Comparison of ENCODE assay signal across 24 cellular contexts in genomic region chr4:128302775-128303174, GRCh38.
"Had no signal": no experiment of that assay in that cellular context is flagged by ENCODE, and none has a peak within 500 bp of the region (broad histone marks: within the 10 kb centered on the region; RNA-seq: fewer than 3 reads in every experiment).

No MANE protein-coding gene starts in this region.

- H3K4me1 Mint-ChIP-seq: activated naive CD4-positive, alpha-beta T cell treated with anti-CD3 and anti-CD28 coated beads, Interleukin-2, amount 10 ng/mL, durations not matched to agents 7 days and 5 days; activated naive CD8-positive, alpha-beta T cell treated with anti-CD3 and anti-CD28 coated beads, Interleukin-2, amount 10 ng/mL, durations not matched to agents 7 days and 5 days; immature natural killer cell; naive thymus-derived CD4-positive, alpha-beta T cell had no signal

- H3K27me3 Mint-ChIP-seq: activated naive CD4-positive, alpha-beta T cell treated with anti-CD3 and anti-CD28 coated beads, Interleukin-2, amount 10 ng/mL, durations not matched to agents 7 days and 5 days; activated naive CD8-positive, alpha-beta T cell treated with anti-CD3 and anti-CD28 coated beads, Interleukin-2, amount 10 ng/mL, durations not matched to agents 7 days and 5 days; naive thymus-derived CD4-positive, alpha-beta T cell had no signal

- H3K4me3 ChIP-seq: esophagus muscularis mucosa, heart left ventricle, right atrium auricular region, thoracic aorta, vagina had no signal

- H3K27me3 ChIP-seq: esophagus muscularis mucosa, heart left ventricle, right atrium auricular region, vagina had no signal

- H3K36me3 Mint-ChIP-seq: activated naive CD4-positive, alpha-beta T cell treated with anti-CD3 and anti-CD28 coated beads, Interleukin-2, amount 10 ng/mL, durations not matched to agents 7 days and 5 days had no signal

- H3K9me3 Mint-ChIP-seq: activated naive CD4-positive, alpha-beta T cell treated with anti-CD3 and anti-CD28 coated beads, Interleukin-2, amount 10 ng/mL, durations not matched to agents 7 days and 5 days; activated naive CD8-positive, alpha-beta T cell treated with anti-CD3 and anti-CD28 coated beads, Interleukin-2, amount 10 ng/mL, durations not matched to agents 7 days and 5 days; immature natural killer cell had no signal

- H3K4me3 Mint-ChIP-seq: activated naive CD4-positive, alpha-beta T cell treated with anti-CD3 and anti-CD28 coated beads, Interleukin-2, amount 10 ng/mL, durations not matched to agents 7 days and 5 days; activated naive CD8-positive, alpha-beta T cell treated with anti-CD3 and anti-CD28 coated beads, Interleukin-2, amount 10 ng/mL, durations not matched to agents 7 days and 5 days; immature natural killer cell; naive thymus-derived CD4-positive, alpha-beta T cell had no signal

- H3K4me1 ChIP-seq: right atrium auricular region, vagina had no signal

- ATAC-seq: heart left ventricle; naive thymus-derived CD4-positive, alpha-beta T cell; stimulated activated naive CD8-positive, alpha-beta T cell treated with anti-CD3 and anti-CD28 coated beads, Interleukin-15, Interleukin-2, amounts not matched to agents 100 U/mL and 50 U/mL, for 24 hours had no signal

- H3K27ac ChIP-seq: esophagus muscularis mucosa, right atrium auricular region, thoracic aorta, vagina, VCaP had no signal

- DNase-seq: activated CD4-positive, alpha-beta T cell treated with anti-CD3 and anti-CD28 coated beads for 4 hours; activated CD4-positive, alpha-beta T cell treated with anti-CD3 and anti-CD28 coated beads, Interleukin-2, amount 50 U/mL, for 48 hours; activated CD8-positive, alpha-beta memory T cell treated with anti-CD3 and anti-CD28 coated beads, Interleukin-2, amount 50 U/mL, for 4 hours; activated gamma-delta T cell; activated naive CD4-positive, alpha-beta T cell treated with anti-CD3 and anti-CD28 coated beads, Interleukin-2, amount 10 ng/mL, durations not matched to agents 7 days and 5 days; activated naive CD8-positive, alpha-beta T cell treated with anti-CD3 and anti-CD28 coated beads, Interleukin-2, amount 10 ng/mL, durations not matched to agents 7 days and 5 days; activated T-cell treated with anti-CD3 and anti-CD28 coated beads, Interleukin-2, amount 50 U/mL, for 1 hour; amygdala; central memory CD4-positive, alpha-beta T cell; effector CD4-positive, alpha-beta T cell; heart left ventricle; hypothalamus; immature natural killer cell; midbrain; naive thymus-derived CD4-positive, alpha-beta T cell; stimulated activated CD4-positive, alpha-beta T cell treated with anti-CD3 and anti-CD28 coated beads, Interleukin-2, amount 100 ng/mL, for 48 hours; stimulated activated naive CD8-positive, alpha-beta T cell treated with anti-CD3 and anti-CD28 coated beads, Interleukin-15, Interleukin-2, amounts not matched to agents 100 U/mL and 50 U/mL, for 24 hours; T-helper 9 cell; trophoblast cell had no signal

- H3K9me3 ChIP-seq: esophagus muscularis mucosa, heart left ventricle, right atrium auricular region, thoracic aorta, vagina had no signal

- H3K36me3 ChIP-seq: right atrium auricular region, thoracic aorta, vagina had no signal

- H3K27ac Mint-ChIP-seq: activated naive CD4-positive, alpha-beta T cell treated with anti-CD3 and anti-CD28 coated beads, Interleukin-2, amount 10 ng/mL, durations not matched to agents 7 days and 5 days; activated naive CD8-positive, alpha-beta T cell treated with anti-CD3 and anti-CD28 coated beads, Interleukin-2, amount 10 ng/mL, durations not matched to agents 7 days and 5 days had no signal
